In genomic region chr17:78780852-78781338, GRCh38 we compare ENCODE assay signal across 8 cellular contexts. TPM values are rescaled to one million over a fixed set of nuclear protein-coding genes. Genes with fewer than 3 reads are reported as not detected.
DNase-seq lines count a peak whose midpoint lies in the region; ATAC-seq and TF ChIP-seq lines count a peak whose summit lies in the region.

No MANE protein-coding gene starts in this region.

- peak overlapping the region; percentile 85 for H3K4me3 Mint-ChIP-seq in activated CD4-positive, alpha-beta memory T cell treated with anti-CD3 and anti-CD28 coated beads, Interleukin-2, amount 10 ng/mL, durations not matched to agents 7 days and 5 days

- peaks cover 41% of the 10 kb centered on the region for H3K36me3 Mint-ChIP-seq in activated CD4-positive, alpha-beta memory T cell treated with anti-CD3 and anti-CD28 coated beads, Interleukin-2, amount 10 ng/mL, durations not matched to agents 7 days and 5 days (ENCODE audit: low read depth)

- H4K20me1 ChIP-seq in smooth muscle cell (ENCODE audit: low read depth): peaks cover 45% of the 10 kb centered on the region

- H3K4me1 ChIP-seq in gastroesophageal sphincter: peaks cover 0 to 58% (median 13%) of the 10 kb centered on the region in 3 donors
- peaks cover 8% of the 10 kb centered on the region for H3K4me1 ChIP-seq in smooth muscle cell (ENCODE audit: low read depth)

- CTCF ChIA-PET in HEK293T (lab: Yijun Ruan, JAX): interaction anchor here (0.6 kb wide), 1 partner anchor 12 kb away, joined by 3 read pairs; no protein-coding TSS in a partner anchor
- CTCF ChIA-PET in activated CD4-positive, alpha-beta memory T cell treated with anti-CD3 and anti-CD28 coated beads, Interleukin-2, amount 10 ng/mL, durations not matched to agents 7 days and 5 days (lab: Charles Lee): interaction anchor here (1.0 to 2.4 kb wide), 10 partner anchors 12 to 72 kb away, joined by 3 to 10 read pairs (median 4); no protein-coding TSS in a partner anchor

- H3K36me3 ChIP-seq in gastroesophageal sphincter: no peaks in the 10 kb centered on the region
- no peaks in the 10 kb centered on the region for H3K36me3 ChIP-seq in smooth muscle cell (ENCODE audit: low read depth)

- no peak for TF ChIP-seq EP300 in gastroesophageal sphincter (IDR thresholded peaks at IDR 0.05)

- H3K27me3 ChIP-seq in gastroesophageal sphincter (no peaks in the 10 kb centered on the region), smooth muscle cell (ENCODE audit: low read depth) (no peaks in the 10 kb centered on the region)

- no peaks in the 10 kb centered on the region for H3K27me3 Mint-ChIP-seq in activated CD4-positive, alpha-beta memory T cell treated with anti-CD3 and anti-CD28 coated beads, Interleukin-2, amount 10 ng/mL, durations not matched to agents 7 days and 5 days

- H3K4me1 Mint-ChIP-seq in activated CD4-positive, alpha-beta memory T cell treated with anti-CD3 and anti-CD28 coated beads, Interleukin-2, amount 10 ng/mL, durations not matched to agents 7 days and 5 days: peaks cover 53% of the 10 kb centered on the region

- H3K9me3 Mint-ChIP-seq in activated CD4-positive, alpha-beta memory T cell treated with anti-CD3 and anti-CD28 coated beads, Interleukin-2, amount 10 ng/mL, durations not matched to agents 7 days and 5 days: no peaks in the 10 kb centered on the region

- H3K4me2 ChIP-seq in smooth muscle cell: peak overlapping the region; percentile 82

- no peak for TF ChIP-seq CTCF in gastroesophageal sphincter (IDR thresholded peaks at IDR 0.05)
- no peak for TF ChIP-seq CTCF in smooth muscle cell (IDR thresholded peaks at IDR 0.05; ENCODE audit: borderline replicate concordance, insufficient read depth, poor library complexity, severe bottlenecking)

- H3K4me3 ChIP-seq in gastroesophageal sphincter (peak overlapping the region; percentile 87 to 100), smooth muscle cell (peak overlapping the region; percentile 94)

- ATAC-seq in gastroesophageal sphincter (no peak), GM21786 (IDR thresholded peaks at IDR 0.05; ENCODE audit: unreplicated experiment) (no peak)

- POLR2A ChIA-PET in HEK293T (lab: Yijun Ruan, JAX): no interaction called here
- POLR2A ChIA-PET in activated CD4-positive, alpha-beta memory T cell treated with anti-CD3 and anti-CD28 coated beads, Interleukin-2, amount 10 ng/mL, durations not matched to agents 7 days and 5 days (lab: Charles Lee): interaction anchor here (1.0 to 29.2 kb wide), 17 partner anchors 9 to 437 kb away, joined by 3 to 861 read pairs (median 5); partner anchors contain the start of gene USP36

- H3K27ac ChIP-seq in gastroesophageal sphincter (peak overlapping the region; percentile 76 to 97 (median 95)), smooth muscle cell (ENCODE audit: low read depth) (no peak overlapping the region)

- peak overlapping the region; percentile 98 for H3K27ac Mint-ChIP-seq in activated CD4-positive, alpha-beta memory T cell treated with anti-CD3 and anti-CD28 coated beads, Interleukin-2, amount 10 ng/mL, durations not matched to agents 7 days and 5 days

- H3K79me2 ChIP-seq in smooth muscle cell (ENCODE audit: low read depth): peaks cover 55% of the 10 kb centered on the region

- TF ChIP-seq POLR2A in gastroesophageal sphincter (IDR thresholded peaks at IDR 0.05): no peak

- no peaks in the 10 kb centered on the region for H3K9me3 ChIP-seq in gastroesophageal sphincter
- H3K9me3 ChIP-seq in smooth muscle cell (replicated peaks; ENCODE audit: low read depth): no peaks in the 10 kb centered on the region

- H2AFZ ChIP-seq in smooth muscle cell (ENCODE audit: low read depth): no peak overlapping the region

- peaks cover 16% of the 10 kb centered on the region for H3F3A ChIP-seq in smooth muscle cell (ENCODE audit: low read depth)

- DNase-seq in HEK293T (ENCODE audit: extremely low spot score) (no peak), smooth muscle cell (lab: John Stamatoyannopoulos, UW; ENCODE audit: unreplicated experiment) (no peak), kidney glomerular epithelial cell (lab: John Stamatoyannopoulos, UW) (no peak), activated gamma-delta T cell (lab: John Stamatoyannopoulos, UW) (no peak), NCI-H1436 (lab: John Stamatoyannopoulos, UW) (no peak)
- DNase-seq in activated CD4-positive, alpha-beta memory T cell treated with anti-CD3 and anti-CD28 coated beads, Interleukin-2, amount 10 ng/mL, durations not matched to agents 7 days and 5 days: no peak

- H3K9ac ChIP-seq in smooth muscle cell (ENCODE audit: low read depth): peak overlapping the region; percentile 89

- 32 to 40% methylated on average over 7 to 12 of the region's 17 CpGs for WGBS in gastroesophageal sphincter (ENCODE audit: low coverage in 1 of 2), 2 donors
- 87% methylated on average over 17 of the region's 17 CpGs for WGBS in smooth muscle cell (ENCODE audit: low lambda C conversion rate)

TF ChIP-seq in HEK293T, 16 proteins besides CTCF, POLR2A, EP300 and RAD21:
- TF ChIP-seq SP1 (IDR thresholded peaks at IDR 0.05) (no peak), FOXA1 (IDR thresholded peaks at IDR 0.05) (no peak), ZNF384 (IDR thresholded peaks at IDR 0.05) (peak; percentile 87), BHLHE40 (IDR thresholded peaks at IDR 0.05; ENCODE audit: borderline replicate concordance) (no peak), L3MBTL2 (conservative IDR thresholded peaks at IDR 0.05) (no peak), TARDBP (IDR thresholded peaks at IDR 0.05) (no peak), FOXK2 (IDR thresholded peaks at IDR 0.05) (no peak), SUZ12 (IDR thresholded peaks at IDR 0.05) (no peak), FOXM1 (IDR thresholded peaks at IDR 0.05; ENCODE audit: borderline replicate concordance) (no peak), LEF1 (IDR thresholded peaks at IDR 0.05; ENCODE audit: borderline replicate concordance) (no peak), ELF4 (IDR thresholded peaks at IDR 0.05) (no peak), ARNT (IDR thresholded peaks at IDR 0.05) (no peak), HDGF (IDR thresholded peaks at IDR 0.05; ENCODE audit: borderline replicate concordance) (no peak), NFRKB (IDR thresholded peaks at IDR 0.05) (no peak)
- TF ChIP-seq, protein P1, sequence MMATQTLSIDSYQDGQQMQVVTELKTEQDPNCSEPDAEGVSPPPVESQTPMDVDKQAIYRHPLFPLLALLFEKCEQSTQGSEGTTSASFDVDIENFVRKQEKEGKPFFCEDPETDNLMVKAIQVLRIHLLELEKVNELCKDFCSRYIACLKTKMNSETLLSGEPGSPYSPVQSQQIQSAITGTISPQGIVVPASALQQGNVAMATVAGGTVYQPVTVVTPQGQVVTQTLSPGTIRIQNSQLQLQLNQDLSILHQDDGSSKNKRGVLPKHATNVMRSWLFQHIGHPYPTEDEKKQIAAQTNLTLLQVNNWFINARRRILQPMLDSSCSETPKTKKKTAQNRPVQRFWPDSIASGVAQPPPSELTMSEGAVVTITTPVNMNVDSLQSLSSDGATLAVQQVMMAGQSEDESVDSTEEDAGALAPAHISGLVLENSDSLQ (IDR thresholded peaks at IDR 0.05): 0 out of 2 replicates have a peak, but pooled peaks have one; percentile 30

RNA-seq across cellular contexts. Expression of gene CYTH1, which starts 1.2 kb away (rescaled TPM):
- total RNA-seq in activated CD4-positive, alpha-beta memory T cell treated with anti-CD3 and anti-CD28 coated beads, Interleukin-2, amount 10 ng/mL, durations not matched to agents 7 days and 5 days: 100 to 1,000 TPM; 288 to 309 TPM
- total RNA-seq in gastroesophageal sphincter: 10 to 100 TPM; 26.9 to 38.0 (median 31.0) TPM
- total RNA-seq in smooth muscle cell: 17.4 and 19.3 TPM in 2 replicates
- polyA plus RNA-seq in smooth muscle cell: 14.1 and 26.9 TPM in 2 replicates

RNA-seq across cellular contexts. Expression of gene USP36, which starts 59.7 kb away (rescaled TPM):
- 10 to 100 TPM; 95.4 to 96.8 TPM for total RNA-seq in activated CD4-positive, alpha-beta memory T cell treated with anti-CD3 and anti-CD28 coated beads, Interleukin-2, amount 10 ng/mL, durations not matched to agents 7 days and 5 days
- 10 to 100 TPM; 26.6 to 44.0 (median 34.6) TPM for total RNA-seq in gastroesophageal sphincter
- 14.3 and 29.0 TPM in 2 replicates for total RNA-seq in smooth muscle cell
- polyA plus RNA-seq in smooth muscle cell: 17.6 and 31.4 TPM in 2 replicates

Comparison
In these comparisons a context has a peak if more than half of its experiments do, and no peak if none do; other contexts are left out.
1. RNA of gene CYTH1, which starts 1.2 kb away (total RNA-seq): 288 to 309 TPM in activated CD4-positive, alpha-beta memory T cell treated with anti-CD3 and anti-CD28 coated beads, Interleukin-2, amount 10 ng/mL, durations not matched to agents 7 days and 5 days; 26.9 to 38.0 TPM in gastroesophageal sphincter and 17.4 to 19.3 TPM in smooth muscle cell; every median in the first group is over 4 times any median in the second.